ENCODE assay signal across 15 cellular contexts in the genomic region with DNA sequence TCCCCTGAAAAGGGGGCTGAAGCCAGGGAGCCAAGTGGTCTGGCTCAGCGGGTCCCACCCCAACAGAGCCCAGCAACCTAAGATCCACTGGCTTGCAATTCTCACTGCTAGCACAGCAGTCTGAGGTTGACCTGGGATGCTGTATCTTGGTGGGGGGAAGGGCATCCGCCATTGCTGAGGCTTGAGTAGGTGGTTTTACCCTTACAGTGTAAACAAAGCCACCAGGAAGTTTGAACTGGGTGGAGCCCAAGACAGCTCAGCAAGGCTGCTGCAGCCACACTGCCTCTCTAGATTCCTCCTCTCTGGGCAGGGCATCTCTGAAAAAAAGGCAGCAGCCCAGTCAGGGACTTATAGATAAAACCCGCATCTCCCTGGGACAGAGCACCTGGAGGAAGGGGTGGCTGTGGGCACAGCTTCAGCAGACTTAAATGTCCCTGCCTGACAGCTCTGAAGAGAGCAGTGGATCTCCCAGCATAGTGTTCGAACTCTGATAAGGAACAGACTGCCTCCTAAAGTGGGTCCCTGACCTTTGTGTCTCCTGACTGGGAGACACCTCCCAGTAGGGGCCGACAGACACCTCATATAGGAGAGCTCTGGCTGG. TPM values are rescaled to one million over a fixed set of nuclear protein-coding genes. Genes with fewer than 3 reads are reported as not detected.
"Had no signal": no experiment of that assay in that cellular context is flagged by ENCODE, and none has a peak within 500 bp of the region (broad histone marks: within the 10 kb centered on the region; RNA-seq: fewer than 3 reads in every experiment).

No MANE protein-coding gene starts in this region.

RNA-seq across cellular contexts. Expression of gene REC114, which starts 5.3 kb away (rescaled TPM):
- total RNA-seq: activated T-cell treated with anti-CD3 and anti-CD28 coated beads, Interleukin-2, amount 50 U/mL, for 72 hours; astrocyte; esophagus squamous epithelium; fibroblast of villous mesenchyme; glomerular endothelial cell; kidney epithelial cell; lower leg skin; mesothelial cell of epicardium; neural crest cell; osteocyte; psoas muscle; SJSA1; smooth muscle cell; suprapubic skin had no signal
- polyA plus RNA-seq: adipose tissue, psoas muscle, smooth muscle cell had no signal
